8 cellular contexts compared by ENCODE assay signal in genomic region chr1:149885364-149886111, GRCh38. TPM values are rescaled to one million over a fixed set of nuclear protein-coding genes. Genes with fewer than 3 reads are reported as not detected.
DNase-seq lines count a peak whose midpoint lies in the region; ATAC-seq and TF ChIP-seq lines count a peak whose summit lies in the region.

No MANE protein-coding gene starts in this region.

- H3K4me3 ChIP-seq in SU-DHL-6 (ENCODE audit: insufficient read depth, low read length, poor library complexity, severe bottlenecking) = peak overlapping the region; percentile 77
- H3K4me3 ChIP-seq in heart right ventricle = peak overlapping the region; percentile 55 to 95 (median 72)
- H3K4me3 ChIP-seq in urinary bladder (ENCODE audit: low read depth, low read length) = peak overlapping the region; percentile 74

- H3K79me2 ChIP-seq in SU-DHL-6 (ENCODE audit: insufficient read depth, low read length) = no peaks in the 10 kb centered on the region

- H3K9me3 ChIP-seq in SU-DHL-6 (ENCODE audit: insufficient read depth, low read length) = no peaks in the 10 kb centered on the region
- H3K9me3 ChIP-seq in heart right ventricle = no peaks in the 10 kb centered on the region

- H3K36me3 ChIP-seq in SU-DHL-6 (ENCODE audit: low read length) (no peaks in the 10 kb centered on the region), heart right ventricle (no peaks in the 10 kb centered on the region), urinary bladder (ENCODE audit: insufficient read depth) (no peaks in the 10 kb centered on the region)

- H3K27me3 ChIP-seq in SU-DHL-6 (ENCODE audit: low read length) = no peaks in the 10 kb centered on the region
- no peaks in the 10 kb centered on the region for H3K27me3 ChIP-seq in heart right ventricle

- no peaks in the 10 kb centered on the region for H4K20me1 ChIP-seq in SU-DHL-6 (ENCODE audit: low read depth, low read length)

- ATAC-seq in heart right ventricle = peak; percentile 51 to 75 (median 70)
- no peak for ATAC-seq in HG02571 (IDR thresholded peaks at IDR 0.05; ENCODE audit: unreplicated experiment)

- WGBS in heart right ventricle, 2 donors = 0% methylated on average over 36 of the region's 36 CpGs
- under 1% methylated on average over 36 of the region's 36 CpGs for WGBS in urinary bladder

- TF ChIP-seq CTCF in SU-DHL-6 (IDR thresholded peaks at IDR 0.05; ENCODE audit: insufficient read depth, low read length, poor library complexity, severe bottlenecking) = no peak
- peak in 4 of 9 donors; percentile 14 to 32 (median 21) for TF ChIP-seq CTCF in heart right ventricle (IDR thresholded peaks at IDR 0.05)

- no peak overlapping the region for H2AFZ ChIP-seq in SU-DHL-6 (ENCODE audit: low read depth, low read length, severe bottlenecking)

- peaks cover 52% of the 10 kb centered on the region for H3F3A ChIP-seq in SU-DHL-6 (ENCODE audit: insufficient read depth)

- H3K9ac ChIP-seq in SU-DHL-6 (ENCODE audit: low read length) = peak overlapping the region; percentile 63

- intact Hi-C loops in heart right ventricle (cut with DNase I) = no loop called here
- intact Hi-C loops in posterior cingulate gyrus (cut with DNase I) = no loop called here

- peak overlapping the region; percentile 78 for H3K4me2 ChIP-seq in SU-DHL-6 (ENCODE audit: low read depth, low read length, poor library complexity, severe bottlenecking)

- no peaks in the 10 kb centered on the region for H3K9me2 ChIP-seq in SU-DHL-6 (replicated peaks; ENCODE audit: insufficient read depth, low read length)

- DNase-seq in GM04503 (ENCODE audit: low read depth) = peak; percentile 53
- peak; percentile 60 for DNase-seq in NCI-H1436 (lab: John Stamatoyannopoulos, UW)
- peak; percentile 79 for DNase-seq in amniotic stem cell (lab: John Stamatoyannopoulos, UW)
- DNase-seq in heart right ventricle = peak; percentile 84 to 87
- DNase-seq in posterior cingulate gyrus = peak; percentile 73 to 97 (median 84)

- H3K4me1 ChIP-seq in heart right ventricle (peaks cover 0 to 35% (median 30%) of the 10 kb centered on the region in 9 donors), urinary bladder (ENCODE audit: insufficient read depth) (no peaks in the 10 kb centered on the region)

- H3K27ac ChIP-seq in SU-DHL-6 (ENCODE audit: low read depth, low read length) = peak overlapping the region; percentile 96
- peak overlapping the region; percentile 89 to 100 (median 98) for H3K27ac ChIP-seq in heart right ventricle
- H3K27ac ChIP-seq in urinary bladder (ENCODE audit: low read depth) = peak overlapping the region; percentile 95

RNA-seq across cellular contexts. Expression of gene BOLA1, which starts 13.8 kb away (rescaled TPM):
- 10 to 100 TPM; 12.9 to 20.0 (median 15.8) TPM for total RNA-seq in heart right ventricle
- polyA plus RNA-seq in heart right ventricle = 10 to 100 TPM; 22.7 to 33.6 TPM
- 11.4 TPM for total RNA-seq in urinary bladder
- 34.2 TPM for polyA plus RNA-seq in urinary bladder

RNA-seq across cellular contexts. Expression of gene SV2A, which starts 32.1 kb away (rescaled TPM):
- under 1 TPM; 0.14 to 0.68 (median 0.31) TPM for total RNA-seq in heart right ventricle
- polyA plus RNA-seq in heart right ventricle = under 1 TPM; 0.44 to 0.48 TPM
- 5.5 TPM for total RNA-seq in urinary bladder
- polyA plus RNA-seq in urinary bladder = 7.3 TPM

RNA-seq across cellular contexts. Expression of gene SF3B4, which starts 42.1 kb away (rescaled TPM):
- 10 to 100 TPM; 19.8 to 31.9 (median 26.2) TPM for total RNA-seq in heart right ventricle
- polyA plus RNA-seq in heart right ventricle = 10 to 100 TPM; 12.6 to 20.3 TPM
- total RNA-seq in urinary bladder = 16.8 TPM
- polyA plus RNA-seq in urinary bladder = 54.0 TPM

RNA-seq across cellular contexts. Expression of gene MTMR11, which starts 51.1 kb away (rescaled TPM):
- total RNA-seq in heart right ventricle (1 to 10 TPM in 9 of 10 donors, under 1 TPM in 1; 0.95 to 5.3 (median 2.5) TPM), urinary bladder (20.9 TPM)
- polyA plus RNA-seq in heart right ventricle (1 to 10 TPM; 1.9 to 5.3 TPM), urinary bladder (15.2 TPM)
